In the genomic region with DNA sequence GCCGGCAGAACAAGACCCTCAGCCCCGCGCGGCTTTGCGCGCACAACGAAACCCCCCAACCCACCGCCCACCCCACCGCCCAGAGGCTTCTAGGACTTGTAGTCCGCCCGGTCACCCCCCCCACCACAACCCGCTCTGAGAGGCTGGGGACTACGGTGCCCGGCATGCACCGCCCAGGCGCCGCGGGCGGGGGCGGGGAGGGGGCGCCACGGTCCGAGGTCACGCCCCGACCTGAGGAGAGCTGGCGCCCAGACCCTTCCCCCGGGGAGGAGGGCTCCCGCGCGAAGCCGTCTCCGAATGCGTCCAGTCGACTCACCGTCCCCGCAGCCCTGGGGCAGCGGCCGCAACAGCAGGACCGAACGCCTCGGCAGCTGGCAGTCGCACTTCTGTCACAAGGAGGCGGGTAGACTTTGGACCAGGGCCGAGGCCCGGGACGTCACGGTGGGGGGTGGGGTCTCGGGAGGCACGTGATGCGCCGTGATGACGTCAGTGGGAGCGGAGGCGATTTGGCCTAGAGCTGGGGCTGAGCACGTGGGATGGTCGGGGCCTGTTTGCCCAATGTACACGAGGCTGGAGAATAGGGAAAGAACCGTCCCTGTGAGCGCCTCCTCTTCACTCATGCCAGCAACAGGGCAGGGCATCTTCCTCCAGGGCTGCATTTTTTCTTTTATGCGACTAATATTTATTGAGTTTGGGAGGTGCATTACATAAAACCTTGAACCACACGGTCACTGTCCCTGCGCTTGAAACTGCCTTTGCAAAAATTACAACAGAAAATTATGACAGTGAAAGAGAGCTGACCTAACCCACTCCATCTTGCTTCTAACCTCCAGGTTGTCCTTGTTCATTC, we compare ENCODE assay signal across 8 cellular contexts. TPM values are rescaled to one million over a fixed set of nuclear protein-coding genes. Genes with fewer than 3 reads are reported as not detected.
DNase-seq lines count a peak whose midpoint lies in the region; ATAC-seq and TF ChIP-seq lines count a peak whose summit lies in the region.

A gene (minus strand): TSS at position 388 of the 850 bp plus-strand sequence. CDS start 24,643 bp downstream, outside the sequence.

- H3F3A ChIP-seq in MM.1S (ENCODE audit: insufficient read depth, low read length) = 0 out of 2 replicates have a peak, but pooled peaks cover 7% of the 10 kb centered on the region

- H3K4me1 ChIP-seq in MM.1S (ENCODE audit: low read length) = peaks cover 22% of the 10 kb centered on the region
- peaks cover 12% of the 10 kb centered on the region for H3K4me1 ChIP-seq in SJSA1 (replicated peaks)
- H3K4me1 ChIP-seq in foreskin keratinocyte = no peaks in the 10 kb centered on the region
- H3K4me1 ChIP-seq in stomach = peaks cover 11 to 27% (median 18%) of the 10 kb centered on the region in 4 donors

- TF ChIP-seq POLR2A in stomach (IDR thresholded peaks at IDR 0.05) = peak in 2 of 4 donors; percentile 85 to 87

- no peaks in the 10 kb centered on the region for H4K20me1 ChIP-seq in MM.1S (ENCODE audit: insufficient read depth, low read length)

- peaks cover 47% of the 10 kb centered on the region for H3K79me2 ChIP-seq in MM.1S (ENCODE audit: low read length)

- peak; percentile 78 for ATAC-seq in foreskin keratinocyte

- peaks cover 9% of the 10 kb centered on the region for H3K9me3 Mint-ChIP-seq in neural crest cell

- H3K36me3 Mint-ChIP-seq in neural crest cell (ENCODE audit: low read depth) = peaks cover 20% of the 10 kb centered on the region

- 4 to 31% (median 5%) methylated on average over 9 to 62 of the region's 62 CpGs for WGBS in stomach, 5 donors

- H3K27me3 Mint-ChIP-seq in neural crest cell (ENCODE audit: low read depth) = peaks cover 7% of the 10 kb centered on the region

- peak within 1 kb of the TSS; percentile 92 for H3K4me2 ChIP-seq in MM.1S (ENCODE audit: low read depth, low read length)

- H3K4me3 ChIP-seq in MM.1S (ENCODE audit: low read length) = peak within 1 kb of the TSS; percentile 74
- peak within 1 kb of the TSS; percentile 49 for H3K4me3 ChIP-seq in SJSA1
- H3K4me3 ChIP-seq in stomach = peak within 1 kb of the TSS; percentile 77 to 88 (median 84)

- H3K9me3 ChIP-seq in MM.1S (replicated peaks; ENCODE audit: insufficient read depth, low read length) = no peaks in the 10 kb centered on the region
- H3K9me3 ChIP-seq in SJSA1 (replicated peaks) = peaks cover 15% of the 10 kb centered on the region
- peaks cover 0 to 18% (median 7%) of the 10 kb centered on the region in 4 donors for H3K9me3 ChIP-seq in stomach

- DNase-seq in DMS79 treated with DMSO at 0.1 percent for 48 hours (lab: John Stamatoyannopoulos, UW) = peak; percentile 78
- peak; percentile 58 for DNase-seq in GOT3 (lab: John Stamatoyannopoulos, UW)
- DNase-seq in MM.1S = peak; percentile 97
- peak; percentile 91 to 95 for DNase-seq in SJSA1 (ENCODE audit: low read depth in 1 of 2, low spot score in 2 of 2)
- DNase-seq in activated naive CD4-positive, alpha-beta T cell treated with Interleukin-2 at 50 U/mL for 16 hours = peak; percentile 96
- DNase-seq in foreskin keratinocyte = peak; percentile 89 to 94
- DNase-seq in neural crest cell (ENCODE audit: low read depth, low spot score) = peak; percentile 88
- DNase-seq in stomach = peak; percentile 99

- H3K9ac ChIP-seq in MM.1S (ENCODE audit: low read length) = peak within 1 kb of the TSS; percentile 77

- intact Hi-C loops in stomach (cut with DNase I; ENCODE audit: low total_unique reads) = no loop called here

- no peaks in the 10 kb centered on the region for H3K36me3 ChIP-seq in MM.1S (replicated peaks; ENCODE audit: insufficient read depth, low read length)
- no peaks in the 10 kb centered on the region for H3K36me3 ChIP-seq in SJSA1
- no peaks in the 10 kb centered on the region for H3K36me3 ChIP-seq in stomach

- no peak within 1 kb of the TSS for H3K27ac Mint-ChIP-seq in neural crest cell (ENCODE audit: unreplicated experiment)

- TF ChIP-seq EP300 in stomach (IDR thresholded peaks at IDR 0.05) = peak; percentile 34

- H3K4me1 Mint-ChIP-seq in neural crest cell = peaks cover 9% of the 10 kb centered on the region

- no peaks in the 10 kb centered on the region for H3K9me2 ChIP-seq in MM.1S (replicated peaks; ENCODE audit: insufficient read depth, low read length)

- peak within 1 kb of the TSS; percentile 64; the same call in 1 of the 2 replicates for H3K27ac ChIP-seq in MM.1S (ENCODE audit: low read length)
- no peak within 1 kb of the TSS for H3K27ac ChIP-seq in SJSA1
- peak within 1 kb of the TSS; percentile 44 for H3K27ac ChIP-seq in foreskin keratinocyte
- peak within 1 kb of the TSS; percentile 77 to 94 (median 89) for H3K27ac ChIP-seq in stomach

- peak within 1 kb of the TSS; percentile 71; the same call in 1 of the 2 replicates for H2AFZ ChIP-seq in MM.1S (ENCODE audit: low read length)

- H3K27me3 ChIP-seq in MM.1S (replicated peaks; ENCODE audit: insufficient read depth, low read length) (no peaks in the 10 kb centered on the region), SJSA1 (replicated peaks) (no peaks in the 10 kb centered on the region), foreskin keratinocyte (no peaks in the 10 kb centered on the region), stomach (no peaks in the 10 kb centered on the region)

- TF ChIP-seq CTCF in MM.1S (IDR thresholded peaks at IDR 0.05; ENCODE audit: low read length) (no peak), foreskin keratinocyte (conservative IDR thresholded peaks at IDR 0.05) (peak; percentile 24), neural crest cell (conservative IDR thresholded peaks at IDR 0.05) (no peak), stomach (IDR thresholded peaks at IDR 0.05) (peak in 2 of 7 experiments; percentile 5 to 25)

- peak within 1 kb of the TSS; percentile 91 for H3K4me3 Mint-ChIP-seq in neural crest cell

RNA-seq across cellular contexts. Expression of the gene that starts here (rescaled TPM):
- total RNA-seq in SJSA1 (2014; rRNA removed; shearing (Covaris generic)) = 5.1 and 7.9 TPM in 2 replicates
- total RNA-seq in foreskin keratinocyte = 45.2 and 46.3 TPM in 2 replicates
- polyA plus RNA-seq in foreskin keratinocyte = 50.2 and 52.6 TPM in 2 replicates
- 31.7 and 32.2 TPM in 2 replicates for total RNA-seq in neural crest cell
- total RNA-seq in stomach = 10 to 100 TPM in 3 of 5 donors, 1 to 10 TPM in 2; 2.9 to 36.5 (median 18.8) TPM
- 10 to 100 TPM in 2 of 3 donors, 1 to 10 TPM in 1; 9.5 to 13.8 (median 10.6) TPM for polyA plus RNA-seq in stomach
